ENCODE assay signal across 14 cellular contexts in the genomic region with DNA sequence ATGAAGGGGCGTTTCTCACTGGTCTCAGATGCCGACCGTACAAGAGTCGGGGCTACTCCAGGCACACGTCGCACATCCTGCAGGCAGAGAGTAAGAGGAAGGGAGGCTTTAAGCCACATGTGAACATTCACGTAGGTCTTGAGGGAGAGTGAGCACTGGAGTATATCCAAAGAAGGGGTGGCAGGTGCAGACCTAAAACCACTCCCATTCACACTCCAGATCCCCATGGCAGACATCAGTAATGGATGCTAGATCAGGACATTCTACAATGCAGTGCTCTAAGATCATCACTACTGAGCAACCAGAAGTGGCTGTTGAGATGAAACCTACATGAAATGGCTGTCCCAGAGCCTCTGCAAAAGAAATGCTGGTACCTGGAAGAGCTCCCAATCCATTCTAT. TPM values are rescaled to one million over a fixed set of nuclear protein-coding genes. Genes with fewer than 3 reads are reported as not detected.
DNase-seq lines count a peak whose midpoint lies in the region; ATAC-seq, FAIRE-seq and TF ChIP-seq lines count a peak whose summit lies in the region.
"Had no signal": no experiment of that assay in that cellular context is flagged by ENCODE, and none has a peak within 500 bp of the region (broad histone marks: within the 10 kb centered on the region; RNA-seq: fewer than 3 reads in every experiment).

No MANE protein-coding gene starts in this region.

- no peak overlapping the region for H3K27ac ChIP-seq in Karpas-422 (ENCODE audit: low read length)
- H3K27ac ChIP-seq in right atrium auricular region, result no peak overlapping the region
- H3K27ac ChIP-seq: RWPE1 had no signal

- H2AFZ ChIP-seq in Karpas-422 (ENCODE audit: low read length), result no peak overlapping the region

- no peak overlapping the region for H3K4me3 ChIP-seq in Karpas-422 (ENCODE audit: low read length)
- H3K4me3 ChIP-seq in right atrium auricular region, result no peak overlapping the region

- H3K9me3 ChIP-seq in Karpas-422 (ENCODE audit: low read length), result no peaks in the 10 kb centered on the region
- H3K9me3 ChIP-seq in right atrium auricular region, result no peaks in the 10 kb centered on the region

- no peaks in the 10 kb centered on the region for H4K20me1 ChIP-seq in Karpas-422 (ENCODE audit: insufficient read depth, low read depth, low read length)

- H3K79me2 ChIP-seq in Karpas-422 (ENCODE audit: low read length), result no peaks in the 10 kb centered on the region

- H3K4me2 ChIP-seq in Karpas-422 (ENCODE audit: low read depth, low read length, poor library complexity, severe bottlenecking), result no peak overlapping the region

- DNase-seq in DMS79 treated with DMSO at 0.1 percent for 48 hours (lab: John Stamatoyannopoulos, UW) (peak; percentile 19), Karpas-422 (no peak), urothelium cell line (ENCODE audit: low spot score) (no peak), right atrium auricular region (ENCODE audit: low spot score) (no peak)
- DNase-seq: activated CD4-positive, alpha-beta T cell treated with anti-CD3 and anti-CD28 coated beads, Interleukin-2, amount 10 ng/mL, durations not matched to agents 7 days and 5 days; NCI-H524 had no signal

- peaks cover 11% of the 10 kb centered on the region for H3K4me1 ChIP-seq in Karpas-422 (ENCODE audit: low read length)
- no peaks in the 10 kb centered on the region for H3K4me1 ChIP-seq in right atrium auricular region

- no peaks in the 10 kb centered on the region for H3K9me2 ChIP-seq in Karpas-422 (replicated peaks; ENCODE audit: insufficient read depth, low read length)

- FAIRE-seq in urothelium cell line (lab: Jason Lieb, UNC), result no peak

- peak; percentile 58 for ATAC-seq in GM19395 (IDR thresholded peaks at IDR 0.05; ENCODE audit: unreplicated experiment)
- peak; percentile 38 for ATAC-seq in HG02885 (IDR thresholded peaks at IDR 0.05; ENCODE audit: poor library complexity, unreplicated experiment)
- ATAC-seq in HG03521 (IDR thresholded peaks at IDR 0.05; ENCODE audit: unreplicated experiment), result no peak
- no peak for ATAC-seq in GM21390 (IDR thresholded peaks at IDR 0.05; ENCODE audit: unreplicated experiment)
- ATAC-seq: activated T-helper 17 cell treated with anti-CD3 and anti-CD28 coated beads, Interleukin-2, amount 50 U/mL, for 72 hours had no signal

- H3K36me3 ChIP-seq in Karpas-422 (ENCODE audit: insufficient read depth, low read length) (no peaks in the 10 kb centered on the region), right atrium auricular region (no peaks in the 10 kb centered on the region)

- 0 out of 2 replicates have a peak overlapping the region, but pooled peaks have one; percentile 16 for H3K9ac ChIP-seq in Karpas-422 (ENCODE audit: low read length)

- no peak for TF ChIP-seq CTCF in right atrium auricular region (IDR thresholded peaks at IDR 0.05)

- H3K27me3 ChIP-seq in Karpas-422 (ENCODE audit: low read length) (no peaks in the 10 kb centered on the region), right atrium auricular region (no peaks in the 10 kb centered on the region)

RNA-seq across cellular contexts. Expression of a gene that starts 39.0 kb away (rescaled TPM):
- total RNA-seq in Karpas-422 (2014; rRNA removed; shearing (Covaris generic); ENCODE audit: low replicate concordance), result 0.52 and 0.69 TPM in 2 replicates
- 10 to 100 TPM in 1 of 2 donors, 1 to 10 TPM in 1; 8.1 to 10.6 TPM for total RNA-seq in right atrium auricular region
- total RNA-seq: activated CD4-positive, alpha-beta T cell treated with anti-CD3 and anti-CD28 coated beads, Interleukin-2, amount 10 ng/mL, durations not matched to agents 7 days and 5 days; activated T-helper 17 cell treated with anti-CD3 and anti-CD28 coated beads, Interleukin-2, amount 50 U/mL, for 72 hours; osteocyte; T-helper 2 cell treated with Interferon-gamma antibody and Interleukin-4, amounts not matched to agents 100 ng/mL and 5 ng/mL, for 36 hours had no signal

Comparison
In these comparisons a context has a peak if more than half of its experiments do, and no peak if none do; other contexts are left out.
1. ATAC-seq: peak in GM19395 (single experiment) and HG02885 (single experiment); none in HG03521 (single experiment) and GM21390 (single experiment).